In genomic region chr2:100800910-100801309, GRCh38 we compare ENCODE assay signal across 29 cellular contexts. TPM values are rescaled to one million over a fixed set of nuclear protein-coding genes. Genes with fewer than 3 reads are reported as not detected.
A peak's percentile ranks its signal among the peaks of the same experiment; 100 is the strongest.
DNase-seq lines count a peak whose midpoint lies in the region; ATAC-seq and TF ChIP-seq lines count a peak whose summit lies in the region.
"Had no signal": no experiment of that assay in that cellular context is flagged by ENCODE, and none has a peak within 500 bp of the region (broad histone marks: within the 10 kb centered on the region; RNA-seq: fewer than 3 reads in every experiment).

No MANE protein-coding gene starts in this region.

- in situ Hi-C loops in mammary epithelial cell (cut with MboI; ENCODE audit: low sequenced_read_pairs in 2 of 2) = no loop called here

- H3K27ac ChIP-seq in PC-9 = peak overlapping the region; percentile 30; the same call in 1 of the 2 replicates
- H3K27ac ChIP-seq in mammary epithelial cell (ENCODE audit: insufficient read depth, low read depth, low read length) = peak overlapping the region; percentile 95
- no peak overlapping the region for H3K27ac ChIP-seq in left lung
- H3K27ac ChIP-seq in smooth muscle cell (ENCODE audit: low read depth) = peak overlapping the region; percentile 78
- H3K27ac ChIP-seq: brain microvascular endothelial cell, WERI-Rb-1 had no signal

- no peaks in the 10 kb centered on the region for H3K27me3 ChIP-seq in PC-9 (ENCODE audit: insufficient read depth, low read depth)
- no peaks in the 10 kb centered on the region for H3K27me3 ChIP-seq in mammary epithelial cell (ENCODE audit: insufficient read depth, low read length)
- no peaks in the 10 kb centered on the region for H3K27me3 ChIP-seq in left lung
- peaks cover 3% of the 10 kb centered on the region for H3K27me3 ChIP-seq in smooth muscle cell (ENCODE audit: low read depth)
- H3K27me3 ChIP-seq: brain microvascular endothelial cell had no signal

- DNase-seq in PC-9 = no peak
- DNase-seq in mammary epithelial cell = no peak
- DNase-seq in left lung = no peak
- no peak for DNase-seq in smooth muscle cell (lab: John Stamatoyannopoulos, UW; ENCODE audit: unreplicated experiment)
- DNase-seq in dedifferentiated amniotic fluid mesenchymal stem cell (ENCODE audit: extremely low spot score) = no peak
- no peak for DNase-seq in posterior cingulate gyrus
- no peak for DNase-seq in stimulated activated naive CD8-positive, alpha-beta T cell treated with anti-CD3 and anti-CD28 coated beads, Interleukin-15, Interleukin-2, amounts not matched to agents 100 U/mL and 50 U/mL, for 24 hours
- DNase-seq: activated CD4-positive, alpha-beta T cell treated with anti-CD3 and anti-CD28 coated beads, Interleukin-2, amount 10 ng/mL, durations not matched to agents 24 days and 14 days; activated naive CD4-positive, alpha-beta T cell; activated T-cell treated with anti-CD3 and anti-CD28 coated beads, Interleukin-2, amount 50 U/mL, for 72 hours; brain microvascular endothelial cell; C1 segment of cervical spinal cord; DMS79; effector CD8-positive, alpha-beta T cell; erythroblast; GF-D8; hippocampal formation; immature natural killer cell; naive thymus-derived CD8-positive, alpha-beta T cell; NCI-H1105; NCI-H2029 treated with DMSO at 0.1 percent for 48 hours; NCI-H774; nucleus accumbens; Right ventricle myocardium superior; small intestine; stimulated activated CD4-positive, alpha-beta T cell treated with anti-CD3 and anti-CD28 coated beads, Interleukin-2, amount 100 ng/mL, for 24 hours; SW 1271; T-helper 9 cell; WERI-Rb-1 had no signal

- no peaks in the 10 kb centered on the region for H3K36me3 ChIP-seq in PC-9 (ENCODE audit: low read depth)
- H3K36me3 ChIP-seq in mammary epithelial cell (ENCODE audit: insufficient read depth, low read length) = no peaks in the 10 kb centered on the region
- no peaks in the 10 kb centered on the region for H3K36me3 ChIP-seq in left lung
- no peaks in the 10 kb centered on the region for H3K36me3 ChIP-seq in smooth muscle cell (ENCODE audit: low read depth)
- H3K36me3 ChIP-seq: brain microvascular endothelial cell, WERI-Rb-1 had no signal

- H3F3A ChIP-seq in PC-9 (ENCODE audit: insufficient read depth, low read depth) (peaks cover 10% of the 10 kb centered on the region; the same call in 1 of the 2 replicates), smooth muscle cell (ENCODE audit: low read depth) (peaks cover 10% of the 10 kb centered on the region)

- TSS peak; percentile 97 for BruUV-seq in PC-9 (replicated peaks; lab: Mats Ljungman, UMichigan)
- no TSS peak for BruUV-seq in mammary epithelial cell (replicated peaks; lab: Mats Ljungman, UMichigan)

- H3K9me3 ChIP-seq in PC-9 (ENCODE audit: insufficient read depth, low read depth) (no peaks in the 10 kb centered on the region), mammary epithelial cell (replicated peaks; ENCODE audit: insufficient read depth, low read length) (no peaks in the 10 kb centered on the region), left lung (no peaks in the 10 kb centered on the region), smooth muscle cell (replicated peaks; ENCODE audit: low read depth) (no peaks in the 10 kb centered on the region)

- intact Hi-C loops in PC-9 (cut with micrococcal nuclease; ENCODE audit: unreplicated experiment) = no loop called here
- intact Hi-C loops in mammary epithelial cell (cut with micrococcal nuclease) = loop anchor here (1.0 to 2.0 kb wide), 2 partner anchors 14 to 17 kb away; no protein-coding TSS in a partner anchor
- intact Hi-C loops in left lung (cut with DNase I) = no loop called here
- intact Hi-C loops in posterior cingulate gyrus (cut with DNase I) = no loop called here

- dilution Hi-C loops in mammary epithelial cell (cut with HindIII; ENCODE audit: low sequenced_read_pairs) = no loop called here

- 100% methylated on average over 2 of the region's 2 CpGs for whole genome bisulfite sequencing in mammary epithelial cell (ENCODE audit: low coverage, missing lambda C conversion rate)
- WGBS in smooth muscle cell (ENCODE audit: low lambda C conversion rate) = 54% methylated on average over 2 of the region's 2 CpGs

- H3K79me2 ChIP-seq in PC-9 (ENCODE audit: low read depth) (no peaks in the 10 kb centered on the region), mammary epithelial cell (ENCODE audit: insufficient read depth, low read length) (no peaks in the 10 kb centered on the region), smooth muscle cell (ENCODE audit: low read depth) (no peaks in the 10 kb centered on the region)

- peak; percentile 13 for ATAC-seq in left lung
- no peak for ATAC-seq in stimulated activated naive CD8-positive, alpha-beta T cell treated with anti-CD3 and anti-CD28 coated beads, Interleukin-15, Interleukin-2, amounts not matched to agents 100 U/mL and 50 U/mL, for 24 hours
- ATAC-seq: activated T-cell treated with anti-CD3 and anti-CD28 coated beads, Interleukin-2, amount 50 U/mL, for 72 hours; naive thymus-derived CD8-positive, alpha-beta T cell had no signal

- no peaks in the 10 kb centered on the region for H3K9me2 ChIP-seq in PC-9 (ENCODE audit: insufficient read depth)

- no peak overlapping the region for H3K4me3 ChIP-seq in PC-9
- H3K4me3 ChIP-seq in mammary epithelial cell (replicated peaks in 1 of 3; ENCODE audit: insufficient read depth in 1 of 3, low read depth in 2 of 3, low read length in 3 of 3) = no peak overlapping the region
- H3K4me3 ChIP-seq in left lung = no peak overlapping the region
- no peak overlapping the region for H3K4me3 ChIP-seq in smooth muscle cell

- peak overlapping the region; percentile 24; the same call in 1 of the 2 replicates for H3K4me2 ChIP-seq in PC-9
- H3K4me2 ChIP-seq in mammary epithelial cell (ENCODE audit: insufficient read depth, low read depth, low read length) = peak overlapping the region; percentile 34
- H3K4me2 ChIP-seq in smooth muscle cell = no peak overlapping the region

- H2AFZ ChIP-seq in PC-9 = no peak overlapping the region
- peak overlapping the region; percentile 19 for H2AFZ ChIP-seq in mammary epithelial cell (ENCODE audit: low read depth, low read length)
- no peak overlapping the region for H2AFZ ChIP-seq in smooth muscle cell (ENCODE audit: low read depth)

- POLR2A ChIA-PET in PC-9 (lab: Charles Lee; ENCODE audit: unreplicated experiment) = interaction anchor here (0.6 to 0.7 kb wide), 4 partner anchors 20 to 453 kb away, joined by 3 to 4 read pairs (median 3); no protein-coding TSS in a partner anchor

- no peak for TF ChIP-seq CTCF in PC-9 (conservative IDR thresholded peaks at IDR 0.05)
- TF ChIP-seq CTCF in mammary epithelial cell (conservative IDR thresholded peaks at IDR 0.05 in 1 of 2, IDR thresholded peaks at IDR 0.05 in 1 of 2; ENCODE audit: extremely low read depth in 1 of 2, insufficient read depth in 1 of 2, low read depth in 1 of 2, low read length in 2 of 2) = no peak
- TF ChIP-seq CTCF in left lung (IDR thresholded peaks at IDR 0.05) = no peak
- TF ChIP-seq CTCF in smooth muscle cell (IDR thresholded peaks at IDR 0.05; ENCODE audit: borderline replicate concordance, insufficient read depth, poor library complexity, severe bottlenecking) = no peak

- H4K20me1 ChIP-seq in PC-9 (ENCODE audit: insufficient read depth) (no peaks in the 10 kb centered on the region), mammary epithelial cell (ENCODE audit: insufficient read depth, low read length) (no peaks in the 10 kb centered on the region), smooth muscle cell (ENCODE audit: low read depth) (no peaks in the 10 kb centered on the region)

- H3K9ac ChIP-seq in mammary epithelial cell (ENCODE audit: insufficient read depth, low read length) (peak overlapping the region; percentile 71), smooth muscle cell (ENCODE audit: low read depth) (no peak overlapping the region)

- CTCF ChIA-PET in PC-9 (lab: Charles Lee) (no interaction called here), mammary epithelial cell (lab: Charles Lee; ENCODE audit: low non-redundant PET) (interaction anchor here (0.6 kb wide), 1 partner anchor 33 kb away, joined by 3 read pairs; no protein-coding TSS in a partner anchor)

- H3K4me1 ChIP-seq in PC-9 (replicated peaks; ENCODE audit: insufficient read depth) = peaks cover 34% of the 10 kb centered on the region
- H3K4me1 ChIP-seq in mammary epithelial cell (ENCODE audit: insufficient read depth, low read length) = peaks cover 36% of the 10 kb centered on the region
- H3K4me1 ChIP-seq in left lung = no peaks in the 10 kb centered on the region
- no peaks in the 10 kb centered on the region for H3K4me1 ChIP-seq in smooth muscle cell (ENCODE audit: low read depth)

RNA-seq across cellular contexts. Expression of gene NPAS2, which starts 19.0 kb away (rescaled TPM):
- total RNA-seq in PC-9 (2021) = 38.3 and 41.2 TPM in 2 replicates
- total RNA-seq in mammary epithelial cell = 100 to 1,000 TPM in 1 of 2 donors, 10 to 100 TPM in 1; 81.3 to 116 TPM
- 50.5 TPM for polyA plus RNA-seq in mammary epithelial cell
- polyA minus RNA-seq in mammary epithelial cell = 128 TPM
- 10 to 100 TPM; 18.8 to 22.7 TPM for total RNA-seq in left lung
- 10.8 and 20.7 TPM in 2 replicates for total RNA-seq in smooth muscle cell
- polyA plus RNA-seq in smooth muscle cell = 20.2 and 24.3 TPM in 2 replicates
- polyA plus RNA-seq: immature natural killer cell had no signal

Comparison
In these comparisons a context has a peak if more than half of its experiments do, and no peak if none do; other contexts are left out.
1. H3K27ac ChIP-seq: peak in PC-9 (single experiment), mammary epithelial cell (single experiment) and smooth muscle cell (single experiment); none in left lung (0 of 2).